18 cellular contexts compared by ENCODE assay signal in genomic region chr7:111101856-111102646, GRCh38. TPM values are rescaled to one million over a fixed set of nuclear protein-coding genes. Genes with fewer than 3 reads are reported as not detected.
DNase-seq lines count a peak whose midpoint lies in the region; ATAC-seq lines count a peak whose summit lies in the region.
"Had no signal": no experiment of that assay in that cellular context is flagged by ENCODE, and none has a peak within 500 bp of the region (broad histone marks: within the 10 kb centered on the region; RNA-seq: fewer than 3 reads in every experiment).

No MANE protein-coding gene starts in this region.

- H3K27ac Mint-ChIP-seq in activated CD4-positive, alpha-beta T cell treated with anti-CD3 and anti-CD28 coated beads for 36 hours, result peak overlapping the region; percentile 42
- H3K27ac Mint-ChIP-seq in activated naive CD4-positive, alpha-beta T cell treated with anti-CD3 and anti-CD28 coated beads, Interleukin-2, amount 10 ng/mL, durations not matched to agents 7 days and 5 days, result peak overlapping the region; percentile 49
- H3K27ac Mint-ChIP-seq in activated naive CD8-positive, alpha-beta T cell treated with anti-CD3 and anti-CD28 coated beads, Interleukin-2, amount 50 U/mL, for 24 hours, result peak overlapping the region; percentile 76

- POLR2A ChIA-PET in activated CD4-positive, alpha-beta T cell treated with anti-CD3 and anti-CD28 coated beads for 36 hours (lab: Charles Lee), result no interaction called here

- ATAC-seq in activated CD4-positive, alpha-beta T cell treated with anti-CD3 and anti-CD28 coated beads for 36 hours, result peak; percentile 23
- peak; percentile 25 for ATAC-seq in activated naive CD8-positive, alpha-beta T cell treated with anti-CD3 and anti-CD28 coated beads, Interleukin-2, amount 50 U/mL, for 24 hours

- H3K27me3 Mint-ChIP-seq in activated CD4-positive, alpha-beta T cell treated with anti-CD3 and anti-CD28 coated beads for 36 hours, result no peaks in the 10 kb centered on the region
- no peaks in the 10 kb centered on the region for H3K27me3 Mint-ChIP-seq in activated naive CD4-positive, alpha-beta T cell treated with anti-CD3 and anti-CD28 coated beads, Interleukin-2, amount 10 ng/mL, durations not matched to agents 7 days and 5 days
- H3K27me3 Mint-ChIP-seq in activated naive CD8-positive, alpha-beta T cell treated with anti-CD3 and anti-CD28 coated beads, Interleukin-2, amount 50 U/mL, for 24 hours, result no peaks in the 10 kb centered on the region
- H3K27me3 Mint-ChIP-seq: CD8-positive, alpha-beta memory T cell had no signal

- H3K9me3 Mint-ChIP-seq in activated CD4-positive, alpha-beta T cell treated with anti-CD3 and anti-CD28 coated beads for 36 hours (ENCODE audit: low read depth), result no peaks in the 10 kb centered on the region
- H3K9me3 Mint-ChIP-seq in activated naive CD4-positive, alpha-beta T cell treated with anti-CD3 and anti-CD28 coated beads, Interleukin-2, amount 10 ng/mL, durations not matched to agents 7 days and 5 days, result no peaks in the 10 kb centered on the region
- no peaks in the 10 kb centered on the region for H3K9me3 Mint-ChIP-seq in activated naive CD8-positive, alpha-beta T cell treated with anti-CD3 and anti-CD28 coated beads, Interleukin-2, amount 50 U/mL, for 24 hours
- H3K9me3 Mint-ChIP-seq: CD8-positive, alpha-beta memory T cell had no signal

- H3K4me3 Mint-ChIP-seq in activated CD4-positive, alpha-beta T cell treated with anti-CD3 and anti-CD28 coated beads for 36 hours, result no peak overlapping the region
- no peak overlapping the region for H3K4me3 Mint-ChIP-seq in activated naive CD4-positive, alpha-beta T cell treated with anti-CD3 and anti-CD28 coated beads, Interleukin-2, amount 10 ng/mL, durations not matched to agents 7 days and 5 days
- H3K4me3 Mint-ChIP-seq in activated naive CD8-positive, alpha-beta T cell treated with anti-CD3 and anti-CD28 coated beads, Interleukin-2, amount 50 U/mL, for 24 hours, result no peak overlapping the region
- H3K4me3 Mint-ChIP-seq: CD8-positive, alpha-beta memory T cell had no signal

- H3K4me1 Mint-ChIP-seq in activated CD4-positive, alpha-beta T cell treated with anti-CD3 and anti-CD28 coated beads for 36 hours, result peaks cover 57% of the 10 kb centered on the region
- peaks cover 88% of the 10 kb centered on the region for H3K4me1 Mint-ChIP-seq in activated naive CD4-positive, alpha-beta T cell treated with anti-CD3 and anti-CD28 coated beads, Interleukin-2, amount 10 ng/mL, durations not matched to agents 7 days and 5 days
- peaks cover 87% of the 10 kb centered on the region for H3K4me1 Mint-ChIP-seq in activated naive CD8-positive, alpha-beta T cell treated with anti-CD3 and anti-CD28 coated beads, Interleukin-2, amount 50 U/mL, for 24 hours

- H3K36me3 Mint-ChIP-seq in activated CD4-positive, alpha-beta T cell treated with anti-CD3 and anti-CD28 coated beads for 36 hours (ENCODE audit: low read depth), result peaks cover 23% of the 10 kb centered on the region
- peaks cover 76% of the 10 kb centered on the region for H3K36me3 Mint-ChIP-seq in activated naive CD4-positive, alpha-beta T cell treated with anti-CD3 and anti-CD28 coated beads, Interleukin-2, amount 10 ng/mL, durations not matched to agents 7 days and 5 days
- peaks cover 70% of the 10 kb centered on the region for H3K36me3 Mint-ChIP-seq in activated naive CD8-positive, alpha-beta T cell treated with anti-CD3 and anti-CD28 coated beads, Interleukin-2, amount 50 U/mL, for 24 hours (ENCODE audit: low read depth)

- intact Hi-C loops in activated CD4-positive, alpha-beta T cell treated with anti-CD3 and anti-CD28 coated beads for 36 hours (cut with DNase I, micrococcal nuclease), result loop anchor here in 1 of 2 experiments (5.0 kb wide), 1 partner anchor 35 kb away; no protein-coding TSS in a partner anchor

- CTCF ChIA-PET in activated CD4-positive, alpha-beta T cell treated with anti-CD3 and anti-CD28 coated beads for 36 hours (lab: Charles Lee), result interaction anchor here (0.8 to 1.1 kb wide), 3 partner anchors 10 to 162 kb away, joined by 3 read pairs; no protein-coding TSS in a partner anchor
- CTCF ChIA-PET in activated naive CD4-positive, alpha-beta T cell treated with anti-CD3 and anti-CD28 coated beads, Interleukin-2, amount 10 ng/mL, durations not matched to agents 7 days and 5 days (lab: Charles Lee), result interaction anchor here (0.7 kb wide), 1 partner anchor 510 kb away, joined by 3 read pairs; no protein-coding TSS in a partner anchor

- no peak for DNase-seq in activated CD4-positive, alpha-beta T cell treated with anti-CD3 and anti-CD28 coated beads for 36 hours
- DNase-seq in activated CD4-positive, alpha-beta T cell treated with anti-CD3 and anti-CD28 coated beads for 1 hour, result no peak
- no peak for DNase-seq in activated naive CD4-positive, alpha-beta T cell treated with anti-CD3 and anti-CD28 coated beads, Interleukin-2, amount 10 ng/mL, durations not matched to agents 7 days and 5 days
- no peak for DNase-seq in activated naive CD4-positive, alpha-beta T cell treated with anti-CD3 and anti-CD28 coated beads, Interleukin-2, amount 50 U/mL, for 16 hours
- no peak for DNase-seq in activated naive CD8-positive, alpha-beta T cell treated with anti-CD3 and anti-CD28 coated beads, Interleukin-2, amount 50 U/mL, for 24 hours
- no peak for DNase-seq in activated gamma-delta T cell (lab: John Stamatoyannopoulos, UW)
- DNase-seq in stimulated activated CD4-positive, alpha-beta T cell treated with anti-CD3 and anti-CD28 coated beads, Interleukin-12 subunit alpha, Interleukin-12 subunit beta, amount 100 ng/mL, for 4 hours, result no peak
- DNase-seq in NCI-H2196 (lab: John Stamatoyannopoulos, UW; ENCODE audit: unreplicated experiment), result no peak
- DNase-seq: CD8-positive, alpha-beta memory T cell; DMS79 treated with DMSO at 0.1 percent for 48 hours; IMR-90; Kasumi-1; MM.1S; NCI-H1105; NCI-H1694; NCI-H2227 treated with DMSO at 0.1 percent for 48 hours; NCI-H524 had no signal

RNA-seq across cellular contexts. Expression of gene LRRN3, which starts 11.1 kb away (rescaled TPM):
- total RNA-seq in activated CD4-positive, alpha-beta T cell treated with anti-CD3 and anti-CD28 coated beads for 36 hours, result 1 to 10 TPM; 6.7 to 8.0 TPM
- total RNA-seq: HT-29 had no signal
